Comparison of ENCODE assay signal across 8 cellular contexts in genomic region chr4:70687347-70687746, GRCh38. TPM values are rescaled to one million over a fixed set of nuclear protein-coding genes. Genes with fewer than 3 reads are reported as not detected.
DNase-seq lines count a peak whose midpoint lies in the region; ATAC-seq, FAIRE-seq and TF ChIP-seq lines count a peak whose summit lies in the region.
"Not testable (repeated sequence)": the region's sequence is repeated elsewhere in the genome, so short reads cannot be mapped to it uniquely, and the experiment has no call there.

No MANE protein-coding gene starts in this region.

- H2AK5ac ChIP-seq in H1 (ENCODE audit: low read depth, low read length) = not testable (repeated sequence)

- H2BK5ac ChIP-seq in H1 (ENCODE audit: low read depth, low read length) = 0 out of 2 replicates have a peak overlapping the region, but pooled peaks have one; percentile 82

- not testable (repeated sequence) for H2BK15ac ChIP-seq in H1 (ENCODE audit: low read length)

- H3K4me3 Mint-ChIP-seq in HFFc6 = peak overlapping the region; percentile 98
- H3K4me3 Mint-ChIP-seq in stimulated activated naive B cell treated with anti-CD40 and anti-IgM and Interleukin-4, amounts not matched to agents 10 μg/mL and 1 μg/mL and 100 μg/mL, for 72 hours = peak overlapping the region; percentile 97 to 98

- not testable (repeated sequence) for TF ChIP-seq POLR2A in H1 (IDR thresholded peaks at IDR 0.05; ENCODE audit: control extremely low read depth in 1 of 2, low read depth in 2 of 2, low read length in 2 of 2)

- not testable (repeated sequence) for H2BK20ac ChIP-seq in H1 (ENCODE audit: low read length)

- not testable (repeated sequence) for H3K23ac ChIP-seq in H1 (ENCODE audit: insufficient read length)

- not testable (repeated sequence) for H3K9me3 ChIP-seq in SK-N-SH; H1 (ENCODE audit: insufficient read depth in 2 of 2, low read depth in 1 of 2, low read length in 1 of 2); iPS-18c (ENCODE audit: control insufficient read depth, insufficient read depth, low read length); neural cell (ENCODE audit: low read length)

- H3K36me3 ChIP-seq in SK-N-SH (replicated peaks in 1 of 2; ENCODE audit: control insufficient read depth in 1 of 2, insufficient read depth in 2 of 2, low read length in 1 of 2) = peaks cover 19 to 22% of the 10 kb centered on the region in 2 experiments
- H3K36me3 ChIP-seq in H1 (ENCODE audit: control insufficient read depth in 2 of 4, insufficient read depth in 4 of 4, low read length in 3 of 4) = peaks cover 0 to 15% (median 1%) of the 10 kb centered on the region in 4 experiments; a peak in 1 of 8 replicates
- H3K36me3 ChIP-seq in neural cell (ENCODE audit: insufficient read depth, low read length) = not testable (repeated sequence)

- H3K4me2 ChIP-seq in SK-N-SH = peak overlapping the region; percentile 83
- peak overlapping the region; percentile 77 to 93 for H3K4me2 ChIP-seq in H1 (ENCODE audit: insufficient read depth in 1 of 2, low read depth in 2 of 2, low read length in 2 of 2)
- H3K4me2 ChIP-seq in neural cell (ENCODE audit: low read length) = peak overlapping the region; percentile 100

- H3K36me3 Mint-ChIP-seq in HFFc6 (ENCODE audit: low read depth) = peaks cover 28% of the 10 kb centered on the region
- peaks cover 25 to 26% of the 10 kb centered on the region in 2 donors for H3K36me3 Mint-ChIP-seq in activated naive CD4-positive, alpha-beta T cell treated with anti-CD3 and anti-CD28 coated beads, Interleukin-2, amount 50 U/mL, for 72 hours
- H3K36me3 Mint-ChIP-seq in stimulated activated naive B cell treated with anti-CD40 and anti-IgM and Interleukin-4, amounts not matched to agents 10 μg/mL and 1 μg/mL and 100 μg/mL, for 72 hours = peaks cover 19 to 30% of the 10 kb centered on the region in 2 donors

- H3F3A ChIP-seq in SK-N-SH (replicated peaks; ENCODE audit: insufficient read depth) = peaks cover 10% of the 10 kb centered on the region
- not testable (repeated sequence) for H3F3A ChIP-seq in neural cell (ENCODE audit: insufficient read depth, low read length, poor library complexity, severe bottlenecking)

- H3K27me3 Mint-ChIP-seq in HFFc6 (ENCODE audit: insufficient read depth); stimulated activated naive B cell treated with anti-CD40 and anti-IgM and Interleukin-4, amounts not matched to agents 10 μg/mL and 1 μg/mL and 100 μg/mL, for 72 hours: not testable (repeated sequence)

- WGBS in SK-N-SH (ENCODE audit: low lambda C conversion rate) = 85% methylated on average over 13 of the region's 13 CpGs
- 77% methylated on average over 13 of the region's 13 CpGs; no CpG with 5 or more reads in 1 of the 2 experiments for WGBS in H1 (ENCODE audit: extremely low coverage in 1 of 2, insufficient coverage in 1 of 2, insufficient read length in 1 of 2, insufficient replicate concordance in 2 of 2, low coverage in 1 of 2, low lambda C conversion rate in 2 of 2, missing lambda C conversion rate in 1 of 2), 2 experiments

- H3K56ac ChIP-seq in H1 (replicated peaks; ENCODE audit: insufficient read length, low read depth, low read length) = not testable (repeated sequence)

- not testable (repeated sequence) for TF ChIP-seq EP300 in SK-N-SH (IDR thresholded peaks at IDR 0.05; ENCODE audit: borderline replicate concordance in 1 of 2, low read depth in 1 of 2, low read length in 1 of 2); H1 (IDR thresholded peaks at IDR 0.05; ENCODE audit: borderline replicate concordance in 1 of 2, low read depth in 2 of 2, low read length in 2 of 2); neural cell (conservative IDR thresholded peaks at IDR 0.05; ENCODE audit: poor library complexity, severe bottlenecking)

- H3K9ac ChIP-seq in SK-N-SH (peak overlapping the region; percentile 91), neural cell (ENCODE audit: low read length) (peak overlapping the region; percentile 88)
- H3K9ac ChIP-seq in H1 (replicated peaks in 1 of 4; ENCODE audit: extremely low read depth in 1 of 4, low read depth in 3 of 4, low read length in 3 of 4) = not testable (repeated sequence)

- H3K18ac ChIP-seq in H1 (ENCODE audit: extremely low read depth, low read length) = not testable (repeated sequence)

- peak overlapping the region; percentile 55 for H4K5ac ChIP-seq in H1 (ENCODE audit: insufficient read length, low read depth, low read length)

- TF ChIP-seq RAD21 in SK-N-SH (IDR thresholded peaks at IDR 0.05; ENCODE audit: low read length); H1 (IDR thresholded peaks at IDR 0.05 in 1 of 2, conservative IDR thresholded peaks at IDR 0.05 in 1 of 2; ENCODE audit: low read depth in 2 of 2, low read length in 2 of 2); neural cell (conservative IDR thresholded peaks at IDR 0.05): not testable (repeated sequence)

- H3K9me2 ChIP-seq in SK-N-SH; neural cell (ENCODE audit: insufficient read depth, low read length): not testable (repeated sequence)

- not testable (repeated sequence) for H3K4ac ChIP-seq in H1 (replicated peaks; ENCODE audit: insufficient read length, low read depth, low read length)

- peaks cover 13% of the 10 kb centered on the region; the same call in 1 of the 2 replicates for H3K23me2 ChIP-seq in H1 (ENCODE audit: low read depth, low read length)

- peaks cover 14% of the 10 kb centered on the region for H4K20me1 ChIP-seq in SK-N-SH (ENCODE audit: insufficient read depth)
- not testable (repeated sequence) for H4K20me1 ChIP-seq in H1 (replicated peaks in 1 of 2; ENCODE audit: control insufficient read depth in 1 of 2, insufficient read depth in 2 of 2, low read length in 2 of 2); neural cell (ENCODE audit: insufficient read depth)

- not testable (repeated sequence) for H2BK120ac ChIP-seq in H1 (replicated peaks; ENCODE audit: low read depth, low read length)

- not testable (repeated sequence) for FAIRE-seq in H1 (lab: Jason Lieb, UNC)

- H3K79me2 ChIP-seq in SK-N-SH (ENCODE audit: insufficient read depth) (peaks cover 40% of the 10 kb centered on the region), H1 (ENCODE audit: control insufficient read depth in 1 of 2, insufficient read depth in 2 of 2, low read length in 2 of 2) (peaks cover 6 to 32% of the 10 kb centered on the region in 2 experiments), neural cell (replicated peaks; ENCODE audit: insufficient read depth, low read length) (peaks cover 26% of the 10 kb centered on the region)

- H4K8ac ChIP-seq in H1 (ENCODE audit: extremely low read depth, insufficient read depth, low read length) = not testable (repeated sequence)

- peak in 1 of 2 donors; percentile 0 for ATAC-seq in activated naive CD4-positive, alpha-beta T cell treated with anti-CD3 and anti-CD28 coated beads, Interleukin-2, amount 50 U/mL, for 72 hours
- ATAC-seq in stimulated activated naive B cell treated with anti-CD40 and anti-IgM and Interleukin-4, amounts not matched to agents 10 μg/mL and 1 μg/mL and 100 μg/mL, for 72 hours (replicated peaks) = peak in 1 of 2 donors; percentile 4

- H2AFZ ChIP-seq in SK-N-SH (ENCODE audit: low read depth) (peak overlapping the region; percentile 98), H1 (ENCODE audit: low read length) (peak overlapping the region; percentile 57; the same call in 1 of the 2 replicates), neural cell (ENCODE audit: low read depth, low read length) (peak overlapping the region; percentile 99)

- not testable (repeated sequence) for H3K14ac ChIP-seq in H1 (ENCODE audit: insufficient read length)

- H3K27ac ChIP-seq in SK-N-SH (ENCODE audit: low read depth in 2 of 2, low read length in 1 of 2) (peak overlapping the region; percentile 93 to 94), H1 (ENCODE audit: low read depth, low read length) (peak overlapping the region; percentile 86; the same call in 1 of the 2 replicates), neural cell (ENCODE audit: low read length) (peak overlapping the region; percentile 86)

- CTCF ChIA-PET in SK-N-SH (lab: Yijun Ruan, JAX) = interaction anchor here (0.6 to 1.6 kb wide), 8 partner anchors 8 to 95 kb away, joined by 3 to 12 read pairs (median 3); no protein-coding TSS in a partner anchor
- CTCF ChIA-PET in H1 (lab: Charles Lee; ENCODE audit: partially characterized antibody) = interaction anchor here (0.7 to 3.4 kb wide), 12 partner anchors 9 to 501 kb away, joined by 3 to 36 read pairs (median 3); no protein-coding TSS in a partner anchor

- peak overlapping the region; percentile 90 to 98 for H3K4me3 ChIP-seq in SK-N-SH (ENCODE audit: low read depth in 2 of 2, low read length in 1 of 2)
- peak overlapping the region; percentile 79 to 99 (median 91); a peak in 7 of 8 replicates for H3K4me3 ChIP-seq in H1 (ENCODE audit: extremely low read depth in 1 of 4, insufficient read depth in 2 of 4, low read depth in 3 of 4, low read length in 4 of 4)
- peak overlapping the region; percentile 86 for H3K4me3 ChIP-seq in iPS-18c (ENCODE audit: insufficient read depth, low read depth, low read length)
- peak overlapping the region; percentile 92 for H3K4me3 ChIP-seq in neural cell (ENCODE audit: low read length)

- not testable (repeated sequence) for TF ChIP-seq CTCF in HFFc6 (IDR thresholded peaks at IDR 0.05); SK-N-SH (IDR thresholded peaks at IDR 0.05); H1 (IDR thresholded peaks at IDR 0.05; ENCODE audit: control extremely low read depth in 1 of 3, insufficient read depth in 1 of 3, low read depth in 1 of 3, low read length in 3 of 3); neural cell (IDR thresholded peaks at IDR 0.05; ENCODE audit: poor library complexity, severe bottlenecking)

- not testable (repeated sequence) for H3K27me3 ChIP-seq in SK-N-SH (ENCODE audit: insufficient read depth); H1 (replicated peaks in 1 of 4; ENCODE audit: control insufficient read depth in 3 of 4, extremely low read depth in 1 of 4, insufficient read depth in 3 of 4, low read length in 3 of 4); neural cell (ENCODE audit: insufficient read depth, low read depth, low read length)

- H3K4me1 Mint-ChIP-seq in HFFc6 (ENCODE audit: low read depth) = peaks cover 34% of the 10 kb centered on the region
- peaks cover 20 to 39% of the 10 kb centered on the region in 2 donors for H3K4me1 Mint-ChIP-seq in stimulated activated naive B cell treated with anti-CD40 and anti-IgM and Interleukin-4, amounts not matched to agents 10 μg/mL and 1 μg/mL and 100 μg/mL, for 72 hours

- H4K91ac ChIP-seq in H1 (replicated peaks; ENCODE audit: insufficient read length, low read length) = not testable (repeated sequence)

- not testable (repeated sequence) for H3K79me1 ChIP-seq in H1 (ENCODE audit: low read depth, low read length)

- peaks cover 6 to 13% of the 10 kb centered on the region in 2 experiments; a peak in 3 of 4 replicates for H3K4me1 ChIP-seq in SK-N-SH (ENCODE audit: control insufficient read depth in 1 of 2, insufficient read depth in 2 of 2, low read depth in 1 of 2, low read length in 1 of 2)
- H3K4me1 ChIP-seq in H1 (replicated peaks in 1 of 4; ENCODE audit: control insufficient read depth in 3 of 4, insufficient read depth in 4 of 4, low read length in 3 of 4) = not testable (repeated sequence)

- POLR2A ChIA-PET in SK-N-SH (lab: Yijun Ruan, JAX) = interaction anchor here (2.9 kb wide), 1 partner anchor 35 kb away, joined by 14 read pairs; the partner anchor contains the start of gene RUFY3
- POLR2A ChIA-PET in H1 (lab: Charles Lee; ENCODE audit: partially characterized antibody) = interaction anchor here (1.5 to 7.7 kb wide), 2 partner anchors 17 kb away, joined by 3 to 86 read pairs; no protein-coding TSS in a partner anchor

- DNase-seq in Ammon's horn (ENCODE audit: low spot score) = peak; percentile 11
- not testable (repeated sequence) for DNase-seq in HFFc6; SK-N-SH; activated naive CD4-positive, alpha-beta T cell treated with anti-CD3 and anti-CD28 coated beads, Interleukin-2, amount 50 U/mL, for 72 hours (ENCODE audit: low spot score in 2 of 2); H1 (ENCODE audit: low read depth in 1 of 2, low spot score in 2 of 2)
- DNase-seq in stimulated activated naive B cell treated with anti-CD40 and anti-IgM and Interleukin-4, amounts not matched to agents 10 μg/mL and 1 μg/mL and 100 μg/mL, for 72 hours = peak; percentile 19

- not testable (repeated sequence) for H2BK12ac ChIP-seq in H1 (ENCODE audit: low read depth, low read length)

- peak overlapping the region; percentile 99 for H3K27ac Mint-ChIP-seq in HFFc6
- peak overlapping the region; percentile 94 to 100 for H3K27ac Mint-ChIP-seq in activated naive CD4-positive, alpha-beta T cell treated with anti-CD3 and anti-CD28 coated beads, Interleukin-2, amount 50 U/mL, for 72 hours
- H3K27ac Mint-ChIP-seq in stimulated activated naive B cell treated with anti-CD40 and anti-IgM and Interleukin-4, amounts not matched to agents 10 μg/mL and 1 μg/mL and 100 μg/mL, for 72 hours = peak overlapping the region; percentile 100

- H3K9me3 Mint-ChIP-seq in HFFc6; activated naive CD4-positive, alpha-beta T cell treated with anti-CD3 and anti-CD28 coated beads, Interleukin-2, amount 50 U/mL, for 72 hours; stimulated activated naive B cell treated with anti-CD40 and anti-IgM and Interleukin-4, amounts not matched to agents 10 μg/mL and 1 μg/mL and 100 μg/mL, for 72 hours: not testable (repeated sequence)

RNA-seq across cellular contexts. Expression of gene UTP3, which starts 1.0 kb away (rescaled TPM):
- 10 to 100 TPM; 38.8 to 48.0 (median 43.1) TPM for total RNA-seq in HFFc6 (2021; fragmentation: NEBNext Ultra II Directional; extraction: Animal tissue kit (Norgen Biotek cat#: 25700))
- polyA plus RNA-seq in SK-N-SH (2012; rRNA removed) (36.9 and 39.0 TPM in 2 replicates), H1 (2011; rRNA removed) (11.2 and 11.8 TPM in 2 replicates), neural cell (11.3 and 13.1 TPM in 2 replicates)
- 43.6 and 51.5 TPM in 2 replicates for polyA plus RNA-seq in SK-N-SH (2012; cell fraction: cytosol; rRNA removed)
- polyA plus RNA-seq in SK-N-SH (2012; cell fraction: nucleus; rRNA removed) = 9.2 and 14.1 TPM in 2 replicates
- 10 to 100 TPM; 19.3 to 31.6 TPM for total RNA-seq in activated naive CD4-positive, alpha-beta T cell treated with anti-CD3 and anti-CD28 coated beads, Interleukin-2, amount 50 U/mL, for 72 hours
- total RNA-seq in H1 (2021; fragmentation: NEBNext Ultra II Directional; extraction: Animal tissue kit (Norgen Biotek cat#: 25700)) = 50.6 and 51.3 TPM in 2 replicates
- 28.4 TPM for polyA plus RNA-seq in H1 (2011; cell fraction: cytosol; rRNA removed)
- polyA plus RNA-seq in H1 (2011; cell fraction: nucleus; rRNA removed) = 12.8 TPM
- polyA plus RNA-seq in H1 (2012, experiment 1 of 2) = 46.0 to 69.3 TPM (median 52.7 TPM) in 4 replicates
- 11.2 TPM for polyA plus RNA-seq in H1 (2012, experiment 2 of 2)
- polyA plus RNA-seq in H1 (2013, experiment 1 of 2) = 50.3 TPM
- polyA plus RNA-seq in H1 (2013, experiment 2 of 2) = 49.7 TPM
- 4.8 and 5.4 TPM in 2 replicates for polyA minus RNA-seq in H1 (2011; rRNA and poly(A)+ RNA removed)
- polyA minus RNA-seq in H1 (2011; cell fraction: cytosol; rRNA and poly(A)+ RNA removed) = 7.3 TPM
- 8.0 TPM for polyA minus RNA-seq in H1 (2011; cell fraction: nucleus; rRNA and poly(A)+ RNA removed)
- polyA minus RNA-seq in neural cell = 19.7 and 23.8 TPM in 2 replicates

RNA-seq across cellular contexts. Expression of gene JCHAIN, which starts 21.0 kb away (rescaled TPM):
- 1 to 10 TPM in 1 of 6 experiments, under 1 TPM in 4, not detected in 1; 0.15 to 1.3 (median 0.46) TPM for total RNA-seq in HFFc6 (2021; fragmentation: NEBNext Ultra II Directional; extraction: Animal tissue kit (Norgen Biotek cat#: 25700))
- polyA plus RNA-seq in SK-N-SH (2012; rRNA removed) = 1.0 and 1.1 TPM in 2 replicates
- polyA plus RNA-seq in SK-N-SH (2012; cell fraction: cytosol; rRNA removed) = 1.5 and 2.2 TPM in 2 replicates
- polyA plus RNA-seq in SK-N-SH (2012; cell fraction: nucleus; rRNA removed) = 0.67 and 1.0 TPM in 2 replicates
- under 1 TPM in 1 of 2 donors, not detected in 1; 0.68 TPM for total RNA-seq in activated naive CD4-positive, alpha-beta T cell treated with anti-CD3 and anti-CD28 coated beads, Interleukin-2, amount 50 U/mL, for 72 hours
- total RNA-seq in H1 (2021; fragmentation: NEBNext Ultra II Directional; extraction: Animal tissue kit (Norgen Biotek cat#: 25700)) = not detected in 2 replicates
- not detected in 2 replicates for polyA plus RNA-seq in H1 (2011; rRNA removed)
- not detected for polyA plus RNA-seq in H1 (2011; cell fraction: cytosol; rRNA removed)
- polyA plus RNA-seq in H1 (2011; cell fraction: nucleus; rRNA removed) = not detected
- polyA plus RNA-seq in H1 (2012, experiment 1 of 2) = not detected in 4 replicates
- not detected for polyA plus RNA-seq in H1 (2012, experiment 2 of 2)
- not detected for polyA plus RNA-seq in H1 (2013, experiment 1 of 2)
- polyA plus RNA-seq in H1 (2013, experiment 2 of 2) = not detected
- polyA minus RNA-seq in H1 (2011; rRNA and poly(A)+ RNA removed) = not detected in 2 replicates
- polyA minus RNA-seq in H1 (2011; cell fraction: cytosol; rRNA and poly(A)+ RNA removed) = not detected
- not detected for polyA minus RNA-seq in H1 (2011; cell fraction: nucleus; rRNA and poly(A)+ RNA removed)
- polyA plus RNA-seq in neural cell = not detected in 2 replicates
- not detected in 2 replicates for polyA minus RNA-seq in neural cell

RNA-seq across cellular contexts. Expression of gene RUFY3, which starts 34.4 kb away (rescaled TPM):
- total RNA-seq in HFFc6 (2021; fragmentation: NEBNext Ultra II Directional; extraction: Animal tissue kit (Norgen Biotek cat#: 25700)) = 10 to 100 TPM; 35.7 to 44.8 (median 38.4) TPM
- 22.8 and 30.7 TPM in 2 replicates for polyA plus RNA-seq in SK-N-SH (2012; rRNA removed)
- 16.9 and 18.5 TPM in 2 replicates for polyA plus RNA-seq in SK-N-SH (2012; cell fraction: cytosol; rRNA removed)
- polyA plus RNA-seq in SK-N-SH (2012; cell fraction: nucleus; rRNA removed) = 77.0 and 116 TPM in 2 replicates
- total RNA-seq in activated naive CD4-positive, alpha-beta T cell treated with anti-CD3 and anti-CD28 coated beads, Interleukin-2, amount 50 U/mL, for 72 hours = 10 to 100 TPM; 16.0 to 23.5 TPM
- total RNA-seq in H1 (2021; fragmentation: NEBNext Ultra II Directional; extraction: Animal tissue kit (Norgen Biotek cat#: 25700)) = 33.1 and 36.0 TPM in 2 replicates
- 6.3 and 7.8 TPM in 2 replicates for polyA plus RNA-seq in H1 (2011; rRNA removed)
- 13.6 TPM for polyA plus RNA-seq in H1 (2011; cell fraction: cytosol; rRNA removed)
- 21.6 TPM for polyA plus RNA-seq in H1 (2011; cell fraction: nucleus; rRNA removed)
- 17.9 to 18.9 TPM (median 18.2 TPM) in 4 replicates for polyA plus RNA-seq in H1 (2012, experiment 1 of 2)
- 3.2 TPM for polyA plus RNA-seq in H1 (2012, experiment 2 of 2)
- 22.8 TPM for polyA plus RNA-seq in H1 (2013, experiment 1 of 2)
- 24.6 TPM for polyA plus RNA-seq in H1 (2013, experiment 2 of 2)
- 16.0 and 29.4 TPM in 2 replicates for polyA minus RNA-seq in H1 (2011; rRNA and poly(A)+ RNA removed)
- polyA minus RNA-seq in H1 (2011; cell fraction: cytosol; rRNA and poly(A)+ RNA removed) = 13.9 TPM
- 33.6 TPM for polyA minus RNA-seq in H1 (2011; cell fraction: nucleus; rRNA and poly(A)+ RNA removed)
- polyA plus RNA-seq in neural cell = 360 and 414 TPM in 2 replicates
- 608 and 652 TPM in 2 replicates for polyA minus RNA-seq in neural cell

RNA-seq across cellular contexts. Expression of gene ENAM, which starts 58.8 kb away (rescaled TPM):
- total RNA-seq in HFFc6 (2021; fragmentation: NEBNext Ultra II Directional; extraction: Animal tissue kit (Norgen Biotek cat#: 25700)) = under 1 TPM in 5 of 6 experiments, not detected in 1; 0.02 to 0.14 (median 0.10) TPM
- 0.11 and 0.20 TPM in 2 replicates for polyA plus RNA-seq in SK-N-SH (2012; rRNA removed)
- 0.18 and 0.19 TPM in 2 replicates for polyA plus RNA-seq in SK-N-SH (2012; cell fraction: cytosol; rRNA removed)
- 0.08 and 0.10 TPM in 2 replicates for polyA plus RNA-seq in SK-N-SH (2012; cell fraction: nucleus; rRNA removed)
- not detected for total RNA-seq in activated naive CD4-positive, alpha-beta T cell treated with anti-CD3 and anti-CD28 coated beads, Interleukin-2, amount 50 U/mL, for 72 hours
- total RNA-seq in H1 (2021; fragmentation: NEBNext Ultra II Directional; extraction: Animal tissue kit (Norgen Biotek cat#: 25700)) = not detected in 2 replicates
- not detected in 2 replicates for polyA plus RNA-seq in H1 (2011; rRNA removed)
- polyA plus RNA-seq in H1 (2011; cell fraction: cytosol; rRNA removed) = not detected
- polyA plus RNA-seq in H1 (2011; cell fraction: nucleus; rRNA removed) = not detected
- polyA plus RNA-seq in H1 (2012, experiment 1 of 2) = not detected in 4 replicates
- not detected for polyA plus RNA-seq in H1 (2012, experiment 2 of 2)
- not detected for polyA plus RNA-seq in H1 (2013, experiment 1 of 2)
- not detected for polyA plus RNA-seq in H1 (2013, experiment 2 of 2)
- polyA minus RNA-seq in H1 (2011; rRNA and poly(A)+ RNA removed) = not detected in 2 replicates
- not detected for polyA minus RNA-seq in H1 (2011; cell fraction: cytosol; rRNA and poly(A)+ RNA removed)
- polyA minus RNA-seq in H1 (2011; cell fraction: nucleus; rRNA and poly(A)+ RNA removed) = not detected
- polyA plus RNA-seq in neural cell = 0.18 TPM in 1 of 2 replicates, not detected in the other
- polyA minus RNA-seq in neural cell = under 0.01 TPM in 1 of 2 replicates, not detected in the other
